Comparison of ENCODE assay signal across 18 cellular contexts in genomic region chr18:22115573-22115972, GRCh38. TPM values are rescaled to one million over a fixed set of nuclear protein-coding genes. Genes with fewer than 3 reads are reported as not detected.
"Had no signal": no experiment of that assay in that cellular context is flagged by ENCODE, and none has a peak within 500 bp of the region (broad histone marks: within the 10 kb centered on the region; RNA-seq: fewer than 3 reads in every experiment).

No MANE protein-coding gene starts in this region.

- H3K9me3 Mint-ChIP-seq: activated naive CD4-positive, alpha-beta T cell treated with anti-CD3 and anti-CD28 coated beads, Interleukin-2, amount 10 ng/mL, durations not matched to agents 7 days and 5 days; activated T-helper 17 cell treated with anti-CD3 and anti-CD28 coated beads, Interleukin-2, amount 50 U/mL, for 72 hours; stimulated activated naive CD8-positive, alpha-beta T cell treated with anti-CD3 and anti-CD28 coated beads, Interleukin-15, amount 100 ng/mL, for 72 hours had no signal

- H3K27ac Mint-ChIP-seq: activated naive CD4-positive, alpha-beta T cell treated with anti-CD3 and anti-CD28 coated beads, Interleukin-2, amount 10 ng/mL, durations not matched to agents 7 days and 5 days; activated T-helper 17 cell treated with anti-CD3 and anti-CD28 coated beads, Interleukin-2, amount 50 U/mL, for 72 hours; naive thymus-derived CD4-positive, alpha-beta T cell had no signal

- H3K4me1 Mint-ChIP-seq: activated naive CD4-positive, alpha-beta T cell treated with anti-CD3 and anti-CD28 coated beads, Interleukin-2, amount 10 ng/mL, durations not matched to agents 7 days and 5 days; activated T-helper 17 cell treated with anti-CD3 and anti-CD28 coated beads, Interleukin-2, amount 50 U/mL, for 72 hours; naive thymus-derived CD4-positive, alpha-beta T cell; stimulated activated naive CD8-positive, alpha-beta T cell treated with anti-CD3 and anti-CD28 coated beads, Interleukin-15, amount 100 ng/mL, for 72 hours had no signal

- ATAC-seq: activated T-helper 17 cell treated with anti-CD3 and anti-CD28 coated beads, Interleukin-2, amount 50 U/mL, for 72 hours; esophagus mucosa; left ventricle myocardium superior; naive thymus-derived CD4-positive, alpha-beta T cell; SK-N-SH treated with all-trans-retinoic acid at 6 μM for 48 hours; stimulated activated naive CD8-positive, alpha-beta T cell treated with anti-CD3 and anti-CD28 coated beads, Interleukin-15, amount 100 ng/mL, for 72 hours had no signal

- H3K4me1 ChIP-seq: sigmoid colon, uterus had no signal

- H3K9me3 ChIP-seq: adrenal gland, thoracic aorta, uterus had no signal

- H3K27me3 Mint-ChIP-seq: activated naive CD4-positive, alpha-beta T cell treated with anti-CD3 and anti-CD28 coated beads, Interleukin-2, amount 10 ng/mL, durations not matched to agents 7 days and 5 days; activated T-helper 17 cell treated with anti-CD3 and anti-CD28 coated beads, Interleukin-2, amount 50 U/mL, for 72 hours; stimulated activated naive CD8-positive, alpha-beta T cell treated with anti-CD3 and anti-CD28 coated beads, Interleukin-15, amount 100 ng/mL, for 72 hours had no signal

- H3K4me3 ChIP-seq: adrenal gland, sigmoid colon, thoracic aorta, uterus had no signal

- H3K27ac ChIP-seq: adrenal gland, sigmoid colon, thoracic aorta, uterus had no signal

- H3K27me3 ChIP-seq: adrenal gland, sigmoid colon, uterus had no signal

- H3K36me3 Mint-ChIP-seq: activated naive CD4-positive, alpha-beta T cell treated with anti-CD3 and anti-CD28 coated beads, Interleukin-2, amount 10 ng/mL, durations not matched to agents 7 days and 5 days; brain; naive thymus-derived CD4-positive, alpha-beta T cell had no signal

- H3K36me3 ChIP-seq: adrenal gland, sigmoid colon, thoracic aorta, uterus had no signal

- H3K4me3 Mint-ChIP-seq: activated naive CD4-positive, alpha-beta T cell treated with anti-CD3 and anti-CD28 coated beads, Interleukin-2, amount 10 ng/mL, durations not matched to agents 7 days and 5 days; activated T-helper 17 cell treated with anti-CD3 and anti-CD28 coated beads, Interleukin-2, amount 50 U/mL, for 72 hours; brain; naive thymus-derived CD4-positive, alpha-beta T cell; stimulated activated naive CD8-positive, alpha-beta T cell treated with anti-CD3 and anti-CD28 coated beads, Interleukin-15, amount 100 ng/mL, for 72 hours had no signal

- DNase-seq: activated CD4-positive, alpha-beta T cell treated with anti-CD3 and anti-CD28 coated beads, Interleukin-2, amount 50 U/mL, for 1 hour; activated naive CD4-positive, alpha-beta T cell treated with anti-CD3 and anti-CD28 coated beads, Interleukin-2, amount 10 ng/mL, durations not matched to agents 7 days and 5 days; activated T-cell treated with anti-CD3 and anti-CD28 coated beads for 4 hours; adrenal gland; cerebellar nuclear complex; dermis blood vessel endothelial cell; glutamatergic neuron; left ventricle myocardium superior; naive thymus-derived CD4-positive, alpha-beta T cell; sigmoid colon; stimulated activated CD4-positive, alpha-beta T cell treated with anti-CD3 and anti-CD28 coated beads, Interleukin-4, amount 100 ng/mL, for 1 hour; stimulated activated naive CD8-positive, alpha-beta T cell treated with anti-CD3 and anti-CD28 coated beads, Interleukin-15, amount 100 ng/mL, for 72 hours; uterus had no signal

RNA-seq across cellular contexts. Expression of gene GATA6, which starts 53.8 kb away (rescaled TPM):
- polyA plus RNA-seq: naive thymus-derived CD4-positive, alpha-beta T cell had no signal
